In genomic region chr1:16072095-16072494, GRCh38 we compare ENCODE assay signal across 20 cellular contexts. TPM values are rescaled to one million over a fixed set of nuclear protein-coding genes. Genes with fewer than 3 reads are reported as not detected.
DNase-seq lines count a peak whose midpoint lies in the region; ATAC-seq, FAIRE-seq and TF ChIP-seq lines count a peak whose summit lies in the region.
"Had no signal": no experiment of that assay in that cellular context is flagged by ENCODE, and none has a peak within 500 bp of the region (broad histone marks: within the 10 kb centered on the region; RNA-seq: fewer than 3 reads in every experiment).

No MANE protein-coding gene starts in this region.

- in situ Hi-C loops in HepG2 (cut with HindIII; ENCODE audit: extremely low pct_ligation_motif_present, low pct_unique_long_range_greater_than_20kb): no loop called here

- H3K9me3 Mint-ChIP-seq in brain (no peaks in the 10 kb centered on the region), neural crest cell (no peaks in the 10 kb centered on the region), type B pancreatic cell (no peaks in the 10 kb centered on the region)
- H3K9me3 Mint-ChIP-seq in activated T-cell treated with anti-CD3 and anti-CD28 coated beads, Interleukin-2, amount 50 U/mL, for 24 hours: no peaks in the 10 kb centered on the region

- H4K20me1 ChIP-seq in HepG2 (ENCODE audit: insufficient read depth, low read length): no peaks in the 10 kb centered on the region

- no peak overlapping the region for H3K27ac ChIP-seq in HepG2 (ENCODE audit: extremely low read length, insufficient read depth, low read length)
- no peak overlapping the region for H3K27ac ChIP-seq in right lobe of liver
- H3K27ac ChIP-seq: KMS-11 had no signal

- H3K4me2 ChIP-seq in HepG2 (ENCODE audit: low read depth, low read length): no peak overlapping the region; the same call in 1 of the 2 replicates

- DNase-seq in HepG2 (ENCODE audit: low spot score): no peak
- no peak for DNase-seq in right lobe of liver
- no peak for DNase-seq in neural crest cell (ENCODE audit: low read depth, low spot score)
- no peak for DNase-seq in type B pancreatic cell (ENCODE audit: extremely low spot score, unreplicated experiment)
- no peak for DNase-seq in activated T-cell treated with anti-CD3 and anti-CD28 coated beads, Interleukin-2, amount 50 U/mL, for 24 hours
- DNase-seq in stimulated activated CD4-positive, alpha-beta T cell treated with anti-CD3 and anti-CD28 coated beads, Interleukin-2, amount 100 ng/mL, for 48 hours: no peak
- no peak for DNase-seq in T-helper 1 cell
- DNase-seq: DMS79, NCI-H1092 treated with DMSO at 0.1 percent for 48 hours, NCI-H187, NCI-H446 treated with DMSO at 0.1 percent for 48 hours, NCI-H774, Right ventricle myocardium superior had no signal

- ATAC-seq in HepG2 (no peak), right lobe of liver (no peak)
- ATAC-seq: Panc1 had no signal

- POLR2A ChIA-PET in HepG2 (lab: Yijun Ruan, JAX): no interaction called here

- H3K36me3 ChIP-seq in HepG2 (replicated peaks in 1 of 2; ENCODE audit: control insufficient read depth in 1 of 2, insufficient read depth in 2 of 2, low read length in 2 of 2): no peaks in the 10 kb centered on the region
- no peaks in the 10 kb centered on the region for H3K36me3 ChIP-seq in right lobe of liver

- H3K27ac Mint-ChIP-seq in brain (peak overlapping the region in 2 of 5 experiments; percentile 33 to 34), neural crest cell (ENCODE audit: unreplicated experiment) (no peak overlapping the region), type B pancreatic cell (no peak overlapping the region)
- H3K27ac Mint-ChIP-seq in activated T-cell treated with anti-CD3 and anti-CD28 coated beads, Interleukin-2, amount 50 U/mL, for 24 hours: no peak overlapping the region

- H3K4me3 Mint-ChIP-seq in brain: peak overlapping the region in 4 of 5 experiments; percentile 19 to 65 (median 52)
- peak overlapping the region; percentile 79 for H3K4me3 Mint-ChIP-seq in neural crest cell
- H3K4me3 Mint-ChIP-seq in type B pancreatic cell: peak overlapping the region; percentile 58
- no peak overlapping the region for H3K4me3 Mint-ChIP-seq in activated T-cell treated with anti-CD3 and anti-CD28 coated beads, Interleukin-2, amount 50 U/mL, for 24 hours

- no peak for FAIRE-seq in HepG2 (lab: Jason Lieb, UNC)
- FAIRE-seq: G401.6, GM12891 had no signal

- TF ChIP-seq EP300 in HepG2 (IDR thresholded peaks at IDR 0.05; ENCODE audit: low read depth in 2 of 2, low read length in 2 of 2) (no peak), HepG2 (CRISPR knock-in tag; IDR thresholded peaks at IDR 0.05; ENCODE audit: borderline replicate concordance) (no peak)

- intact Hi-C loops in HepG2 (cut with micrococcal nuclease; ENCODE audit: unreplicated experiment) (loop anchor here (10.0 kb wide), 1 partner anchor 73 kb away; no protein-coding TSS in a partner anchor), right lobe of liver (cut with DNase I) (loop anchor here (10.0 kb wide), 2 partner anchors 173 to 293 kb away; partner anchors contain the start of gene SZRD1 (in 1 of the 2))

- H3K4me3 ChIP-seq in HepG2 (replicated peaks in 1 of 3; ENCODE audit: insufficient read depth in 1 of 3, low read depth in 2 of 3, low read length in 3 of 3): no peak overlapping the region
- no peak overlapping the region for H3K4me3 ChIP-seq in right lobe of liver

- WGBS in HepG2 (ENCODE audit: low lambda C conversion rate): 33% methylated on average over 3 of the region's 5 CpGs
- no CpG with 5 or more reads among the region's 5 CpGs for WGBS in right lobe of liver (ENCODE audit: insufficient coverage, low coverage, low lambda C conversion rate, missing lambda C conversion rate)

- H3K36me3 Mint-ChIP-seq in brain: no peaks in the 10 kb centered on the region
- no peaks in the 10 kb centered on the region for H3K36me3 Mint-ChIP-seq in neural crest cell (ENCODE audit: low read depth)
- no peaks in the 10 kb centered on the region for H3K36me3 Mint-ChIP-seq in type B pancreatic cell
- no peaks in the 10 kb centered on the region for H3K36me3 Mint-ChIP-seq in activated T-cell treated with anti-CD3 and anti-CD28 coated beads, Interleukin-2, amount 50 U/mL, for 24 hours (ENCODE audit: low read depth)

- peaks cover 4% of the 10 kb centered on the region for H3K27me3 Mint-ChIP-seq in brain
- H3K27me3 Mint-ChIP-seq in neural crest cell (ENCODE audit: low read depth): peaks cover 13% of the 10 kb centered on the region
- peaks cover 13% of the 10 kb centered on the region for H3K27me3 Mint-ChIP-seq in type B pancreatic cell
- H3K27me3 Mint-ChIP-seq in activated T-cell treated with anti-CD3 and anti-CD28 coated beads, Interleukin-2, amount 50 U/mL, for 24 hours: peaks cover 23% of the 10 kb centered on the region

- peaks cover 3 to 68% of the 10 kb centered on the region in 2 experiments for H3K27me3 ChIP-seq in HepG2 (ENCODE audit: control insufficient read depth in 1 of 2, insufficient read depth in 2 of 2, low read length in 2 of 2)
- no peaks in the 10 kb centered on the region for H3K27me3 ChIP-seq in right lobe of liver

- H3K4me1 ChIP-seq in HepG2 (ENCODE audit: insufficient read depth, low read length) (peaks cover 42% of the 10 kb centered on the region), right lobe of liver (peaks cover 0 to 33% (median 13%) of the 10 kb centered on the region in 4 donors)

- no peak for TF ChIP-seq CTCF in HepG2 (CRISPR knock-in tag; IDR thresholded peaks at IDR 0.05)
- no peak for TF ChIP-seq CTCF in right lobe of liver (IDR thresholded peaks at IDR 0.05)
- no peak for TF ChIP-seq CTCF in brain (conservative IDR thresholded peaks at IDR 0.05)
- no peak for TF ChIP-seq CTCF in neural crest cell (conservative IDR thresholded peaks at IDR 0.05)
- no peak for TF ChIP-seq CTCF in type B pancreatic cell (conservative IDR thresholded peaks at IDR 0.05)

- H3K9me3 ChIP-seq in HepG2 (ENCODE audit: low read length): no peaks in the 10 kb centered on the region
- no peaks in the 10 kb centered on the region for H3K9me3 ChIP-seq in right lobe of liver

- H3K9ac ChIP-seq in HepG2 (ENCODE audit: insufficient read depth, low read depth, low read length): no peak overlapping the region
- H3K9ac ChIP-seq: KMS-11 had no signal

- TF ChIP-seq POLR2A in HepG2 (IDR thresholded peaks at IDR 0.05; ENCODE audit: insufficient read depth in 1 of 2, low read depth in 2 of 2, low read length in 2 of 2): no peak
- TF ChIP-seq POLR2A in right lobe of liver (IDR thresholded peaks at IDR 0.05): no peak

- BruUV-seq in HepG2 (replicated peaks; lab: Mats Ljungman, UMichigan): no TSS peak

- H3K4me1 Mint-ChIP-seq in brain: peaks cover 41% of the 10 kb centered on the region
- peaks cover 18% of the 10 kb centered on the region for H3K4me1 Mint-ChIP-seq in neural crest cell
- H3K4me1 Mint-ChIP-seq in type B pancreatic cell (ENCODE audit: unreplicated experiment): peaks cover 18% of the 10 kb centered on the region
- peaks cover 13% of the 10 kb centered on the region for H3K4me1 Mint-ChIP-seq in activated T-cell treated with anti-CD3 and anti-CD28 coated beads, Interleukin-2, amount 50 U/mL, for 24 hours (ENCODE audit: low read depth)

- H3K79me2 ChIP-seq in HepG2 (ENCODE audit: insufficient read depth, low read length): no peaks in the 10 kb centered on the region

- TF ChIP-seq RAD21 in HepG2 (CRISPR knock-in tag; IDR thresholded peaks at IDR 0.05): no peak

- no peak overlapping the region for H2AFZ ChIP-seq in HepG2 (ENCODE audit: low read length)

- CTCF ChIA-PET in HepG2 (lab: Yijun Ruan, JAX; ENCODE audit: low intra/inter-chr PET ratio, low total read pairs): no interaction called here

RNA-seq across cellular contexts. Expression of gene FAM131C, which starts 1.4 kb away (rescaled TPM):
- not detected in 2 replicates for total RNA-seq in HepG2 (2016; rRNA removed; fragmentation: Illumina TruSeq; extraction: Trizol)
- not detected in 2 replicates for total RNA-seq in HepG2 (2016; cell fraction: cytosol; rRNA removed; fragmentation: Illumina TruSeq; extraction: Trizol; ENCODE audit: low read depth)
- not detected in 2 replicates for total RNA-seq in HepG2 (2016; cell fraction: insoluble cytoplasmic fraction; rRNA removed; fragmentation: Illumina TruSeq; extraction: Trizol)
- total RNA-seq in HepG2 (2016; cell fraction: membrane; rRNA removed; fragmentation: Illumina TruSeq; extraction: Trizol): not detected in 2 replicates
- not detected in 2 replicates for total RNA-seq in HepG2 (2016; cell fraction: nucleus; rRNA removed; fragmentation: Illumina TruSeq; extraction: Trizol)
- polyA plus RNA-seq in HepG2 (2011; rRNA removed): 0.07 and 0.10 TPM in 2 replicates
- 0.06 and 0.11 TPM in 2 replicates for polyA plus RNA-seq in HepG2 (2011; cell fraction: cytosol; rRNA removed)
- 0.10 and 0.17 TPM in 2 replicates for polyA plus RNA-seq in HepG2 (2011; cell fraction: nucleus; rRNA removed)
- 0.13 and 0.69 TPM in 2 replicates for polyA plus RNA-seq in HepG2 (2012)
- not detected in 2 replicates for polyA plus RNA-seq in HepG2 (2016; cell fraction: cytosol; fragmentation: Illumina TruSeq; extraction: Trizol; ENCODE audit: low read depth)
- polyA plus RNA-seq in HepG2 (2016; cell fraction: insoluble cytoplasmic fraction; fragmentation: Illumina TruSeq; extraction: Trizol; ENCODE audit: low read depth): not detected in 2 replicates
- polyA plus RNA-seq in HepG2 (2016; cell fraction: membrane; fragmentation: Illumina TruSeq; extraction: Trizol; ENCODE audit: low read depth): 0.09 TPM in 1 of 2 replicates, not detected in the other
- polyA plus RNA-seq in HepG2 (2016; cell fraction: nucleus; fragmentation: Illumina TruSeq; extraction: Trizol; ENCODE audit: insufficient read depth, low read depth): not detected in 2 replicates
- polyA minus RNA-seq in HepG2 (2011; rRNA and poly(A)+ RNA removed; ENCODE audit: low replicate concordance): 0.22 and 1.1 TPM in 2 replicates
- not detected in 2 replicates for polyA minus RNA-seq in HepG2 (2011; cell fraction: cytosol; rRNA and poly(A)+ RNA removed)
- not detected in 2 replicates for polyA minus RNA-seq in HepG2 (2011; cell fraction: nucleus; rRNA and poly(A)+ RNA removed)
- total RNA-seq in right lobe of liver: under 1 TPM in 2 of 6 experiments, not detected in 4; 0.19 to 1.00 TPM
- 6.3 TPM for polyA plus RNA-seq in brain (ENCODE audit: insufficient read depth, low read depth, low replicate concordance)
- 0.48 and 0.68 TPM in 2 replicates for total RNA-seq in neural crest cell
- 1.4 and 3.1 TPM in 2 replicates for total RNA-seq in type B pancreatic cell (ENCODE audit: low replicate concordance)
- total RNA-seq: MCF 10A had no signal

RNA-seq across cellular contexts. Expression of gene CLCNKB, which starts 28.5 kb away (rescaled TPM):
- not detected in 2 replicates for total RNA-seq in HepG2 (2016; rRNA removed; fragmentation: Illumina TruSeq; extraction: Trizol)
- total RNA-seq in HepG2 (2016; cell fraction: cytosol; rRNA removed; fragmentation: Illumina TruSeq; extraction: Trizol; ENCODE audit: low read depth): not detected in 2 replicates
- total RNA-seq in HepG2 (2016; cell fraction: insoluble cytoplasmic fraction; rRNA removed; fragmentation: Illumina TruSeq; extraction: Trizol): not detected in 2 replicates
- not detected in 2 replicates for total RNA-seq in HepG2 (2016; cell fraction: membrane; rRNA removed; fragmentation: Illumina TruSeq; extraction: Trizol)
- not detected in 2 replicates for total RNA-seq in HepG2 (2016; cell fraction: nucleus; rRNA removed; fragmentation: Illumina TruSeq; extraction: Trizol)
- polyA plus RNA-seq in HepG2 (2011; rRNA removed): 0.04 TPM in 1 of 2 replicates, not detected in the other
- polyA plus RNA-seq in HepG2 (2011; cell fraction: cytosol; rRNA removed): not detected in 2 replicates
- 0.09 and 0.13 TPM in 2 replicates for polyA plus RNA-seq in HepG2 (2011; cell fraction: nucleus; rRNA removed)
- 0.08 TPM in 1 of 2 replicates, not detected in the other for polyA plus RNA-seq in HepG2 (2012)
- not detected in 2 replicates for polyA plus RNA-seq in HepG2 (2016; cell fraction: cytosol; fragmentation: Illumina TruSeq; extraction: Trizol; ENCODE audit: low read depth)
- polyA plus RNA-seq in HepG2 (2016; cell fraction: insoluble cytoplasmic fraction; fragmentation: Illumina TruSeq; extraction: Trizol; ENCODE audit: low read depth): not detected in 2 replicates
- not detected in 2 replicates for polyA plus RNA-seq in HepG2 (2016; cell fraction: membrane; fragmentation: Illumina TruSeq; extraction: Trizol; ENCODE audit: low read depth)
- not detected in 2 replicates for polyA plus RNA-seq in HepG2 (2016; cell fraction: nucleus; fragmentation: Illumina TruSeq; extraction: Trizol; ENCODE audit: insufficient read depth, low read depth)
- polyA minus RNA-seq in HepG2 (2011; rRNA and poly(A)+ RNA removed; ENCODE audit: low replicate concordance): not detected in 2 replicates
- not detected in 2 replicates for polyA minus RNA-seq in HepG2 (2011; cell fraction: cytosol; rRNA and poly(A)+ RNA removed)
- polyA minus RNA-seq in HepG2 (2011; cell fraction: nucleus; rRNA and poly(A)+ RNA removed): not detected in 2 replicates
- total RNA-seq in right lobe of liver: not detected
- polyA plus RNA-seq in brain (ENCODE audit: insufficient read depth, low read depth, low replicate concordance): 0.44 TPM
- 0.30 TPM in 2 replicates for total RNA-seq in neural crest cell
- total RNA-seq in type B pancreatic cell (ENCODE audit: low replicate concordance): 0.95 and 1.6 TPM in 2 replicates
- total RNA-seq: MCF 10A had no signal

RNA-seq across cellular contexts. Expression of gene CLCNKA, which starts 50.3 kb away (rescaled TPM):
- total RNA-seq in HepG2 (2016; rRNA removed; fragmentation: Illumina TruSeq; extraction: Trizol) (not detected in 2 replicates), right lobe of liver (under 1 TPM in 2 of 6 experiments, not detected in 4; 0.43 to 0.47 TPM), neural crest cell (not detected in 2 replicates), type B pancreatic cell (ENCODE audit: low replicate concordance) (0.38 and 1.6 TPM in 2 replicates)
- total RNA-seq in HepG2 (2016; cell fraction: cytosol; rRNA removed; fragmentation: Illumina TruSeq; extraction: Trizol; ENCODE audit: low read depth): not detected in 2 replicates
- not detected in 2 replicates for total RNA-seq in HepG2 (2016; cell fraction: insoluble cytoplasmic fraction; rRNA removed; fragmentation: Illumina TruSeq; extraction: Trizol)
- total RNA-seq in HepG2 (2016; cell fraction: membrane; rRNA removed; fragmentation: Illumina TruSeq; extraction: Trizol): not detected in 2 replicates
- total RNA-seq in HepG2 (2016; cell fraction: nucleus; rRNA removed; fragmentation: Illumina TruSeq; extraction: Trizol): not detected in 2 replicates
- polyA plus RNA-seq in HepG2 (2011; rRNA removed) (0.03 and 0.07 TPM in 2 replicates), brain (ENCODE audit: insufficient read depth, low read depth, low replicate concordance) (0.17 TPM)
- polyA plus RNA-seq in HepG2 (2011; cell fraction: cytosol; rRNA removed): not detected in 2 replicates
- 0.47 and 1.8 TPM in 2 replicates for polyA plus RNA-seq in HepG2 (2011; cell fraction: nucleus; rRNA removed)
- polyA plus RNA-seq in HepG2 (2012): 0.25 TPM in 1 of 2 replicates, not detected in the other
- not detected in 2 replicates for polyA plus RNA-seq in HepG2 (2016; cell fraction: cytosol; fragmentation: Illumina TruSeq; extraction: Trizol; ENCODE audit: low read depth)
- polyA plus RNA-seq in HepG2 (2016; cell fraction: insoluble cytoplasmic fraction; fragmentation: Illumina TruSeq; extraction: Trizol; ENCODE audit: low read depth): not detected in 2 replicates
- polyA plus RNA-seq in HepG2 (2016; cell fraction: membrane; fragmentation: Illumina TruSeq; extraction: Trizol; ENCODE audit: low read depth): not detected in 2 replicates
- not detected in 2 replicates for polyA plus RNA-seq in HepG2 (2016; cell fraction: nucleus; fragmentation: Illumina TruSeq; extraction: Trizol; ENCODE audit: insufficient read depth, low read depth)
- 0.88 TPM in 1 of 2 replicates, not detected in the other for polyA minus RNA-seq in HepG2 (2011; rRNA and poly(A)+ RNA removed; ENCODE audit: low replicate concordance)
- polyA minus RNA-seq in HepG2 (2011; cell fraction: cytosol; rRNA and poly(A)+ RNA removed): not detected in 2 replicates
- polyA minus RNA-seq in HepG2 (2011; cell fraction: nucleus; rRNA and poly(A)+ RNA removed): 0.75 and 2.3 TPM in 2 replicates
- total RNA-seq: A673, MCF 10A had no signal

RNA-seq across cellular contexts. Expression of gene HSPB7, which starts 54.3 kb away (rescaled TPM):
- not detected in 2 replicates for total RNA-seq in HepG2 (2016; rRNA removed; fragmentation: Illumina TruSeq; extraction: Trizol)
- total RNA-seq in HepG2 (2016; cell fraction: cytosol; rRNA removed; fragmentation: Illumina TruSeq; extraction: Trizol; ENCODE audit: low read depth): not detected in 2 replicates
- total RNA-seq in HepG2 (2016; cell fraction: insoluble cytoplasmic fraction; rRNA removed; fragmentation: Illumina TruSeq; extraction: Trizol): not detected in 2 replicates
- total RNA-seq in HepG2 (2016; cell fraction: membrane; rRNA removed; fragmentation: Illumina TruSeq; extraction: Trizol): not detected in 2 replicates
- not detected in 2 replicates for total RNA-seq in HepG2 (2016; cell fraction: nucleus; rRNA removed; fragmentation: Illumina TruSeq; extraction: Trizol)
- 0.10 and 0.20 TPM in 2 replicates for polyA plus RNA-seq in HepG2 (2011; rRNA removed)
- 0.05 and 0.16 TPM in 2 replicates for polyA plus RNA-seq in HepG2 (2011; cell fraction: cytosol; rRNA removed)
- polyA plus RNA-seq in HepG2 (2011; cell fraction: nucleus; rRNA removed): 0.31 and 0.32 TPM in 2 replicates
- polyA plus RNA-seq in HepG2 (2012): 0.20 TPM in 2 replicates
- polyA plus RNA-seq in HepG2 (2016; cell fraction: cytosol; fragmentation: Illumina TruSeq; extraction: Trizol; ENCODE audit: low read depth): not detected in 2 replicates
- not detected in 2 replicates for polyA plus RNA-seq in HepG2 (2016; cell fraction: insoluble cytoplasmic fraction; fragmentation: Illumina TruSeq; extraction: Trizol; ENCODE audit: low read depth)
- polyA plus RNA-seq in HepG2 (2016; cell fraction: membrane; fragmentation: Illumina TruSeq; extraction: Trizol; ENCODE audit: low read depth): not detected in 2 replicates
- polyA plus RNA-seq in HepG2 (2016; cell fraction: nucleus; fragmentation: Illumina TruSeq; extraction: Trizol; ENCODE audit: insufficient read depth, low read depth): not detected in 2 replicates
- polyA minus RNA-seq in HepG2 (2011; rRNA and poly(A)+ RNA removed; ENCODE audit: low replicate concordance): 0.47 TPM in 1 of 2 replicates, not detected in the other
- polyA minus RNA-seq in HepG2 (2011; cell fraction: cytosol; rRNA and poly(A)+ RNA removed): not detected in 2 replicates
- polyA minus RNA-seq in HepG2 (2011; cell fraction: nucleus; rRNA and poly(A)+ RNA removed): 0.50 TPM in 1 of 2 replicates, not detected in the other
- 1 to 10 TPM in 4 of 6 experiments, under 1 TPM in 2; 0.54 to 2.0 (median 1.2) TPM for total RNA-seq in right lobe of liver
- polyA plus RNA-seq in brain (ENCODE audit: insufficient read depth, low read depth, low replicate concordance): 1.5 TPM
- not detected in 2 replicates for total RNA-seq in neural crest cell
- 0.48 and 0.64 TPM in 2 replicates for total RNA-seq in type B pancreatic cell (ENCODE audit: low replicate concordance)
- total RNA-seq: A673, MCF 10A had no signal
